8 cellular contexts compared by ENCODE assay signal in the genomic region with DNA sequence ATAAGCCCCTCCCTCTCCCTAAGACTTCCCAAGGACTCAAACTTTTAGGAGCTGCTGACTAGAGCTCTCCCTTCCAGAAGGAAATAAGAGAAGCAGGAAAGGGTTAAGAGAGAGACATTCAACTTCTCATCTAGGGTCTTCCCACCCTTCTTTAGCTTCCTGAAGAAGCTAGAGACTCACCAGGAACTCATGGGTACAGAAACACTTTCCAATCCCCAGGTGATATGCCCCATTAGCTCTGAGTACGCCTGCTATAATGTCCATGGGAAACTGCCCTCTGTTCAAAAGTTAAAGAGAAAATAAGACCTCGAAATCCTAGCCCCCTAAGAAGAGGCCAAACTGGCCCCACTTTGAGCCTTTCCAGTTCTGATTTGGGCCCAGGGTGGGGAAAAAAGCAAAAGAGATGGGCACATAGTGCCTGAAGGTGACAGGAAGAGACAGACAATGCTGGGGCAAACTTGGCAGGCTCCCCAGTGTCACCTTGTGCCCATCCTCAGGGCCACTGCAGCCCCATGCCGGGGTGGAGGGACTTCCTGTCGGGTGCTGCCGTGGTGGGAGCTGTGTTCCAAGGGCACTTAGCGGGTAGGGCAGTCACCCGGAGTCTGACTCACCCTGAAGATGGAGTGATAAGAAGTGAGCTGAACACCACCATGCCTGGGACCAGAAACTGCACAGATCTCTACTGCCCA. TPM values are rescaled to one million over a fixed set of nuclear protein-coding genes. Genes with fewer than 3 reads are reported as not detected.
A peak's percentile ranks its signal among the peaks of the same experiment; 100 is the strongest.
DNase-seq lines count a peak whose midpoint lies in the region; ATAC-seq and TF ChIP-seq lines count a peak whose summit lies in the region.

No MANE protein-coding gene starts in this region.

- H3K36me3 Mint-ChIP-seq in CD4-positive, CD25-positive, alpha-beta regulatory T cell, result peaks cover 20% of the 10 kb centered on the region
- peaks cover 33% of the 10 kb centered on the region for H3K36me3 Mint-ChIP-seq in T-helper 2 cell treated with Interferon-gamma antibody and Interleukin-4, amounts not matched to agents 5 μg/mL and 100 μg/mL, for 36 hours (ENCODE audit: low read depth)
- peaks cover 18% of the 10 kb centered on the region for H3K36me3 Mint-ChIP-seq in memory B cell

- H3K4me1 ChIP-seq in CD4-positive, CD25-positive, alpha-beta regulatory T cell (ENCODE audit: control insufficient read depth, insufficient read depth, low read length, poor library complexity, severe bottlenecking), result peaks cover 54% of the 10 kb centered on the region
- H3K4me1 ChIP-seq in ascending aorta (peaks cover 16 to 31% of the 10 kb centered on the region in 2 donors), stomach (peaks cover 84 to 97% (median 93%) of the 10 kb centered on the region in 4 donors)

- no peaks in the 10 kb centered on the region for H3K9me3 ChIP-seq in CD4-positive, CD25-positive, alpha-beta regulatory T cell (ENCODE audit: control insufficient read depth in 2 of 2, low read length in 2 of 2)
- H3K9me3 ChIP-seq in ascending aorta, result no peaks in the 10 kb centered on the region
- no peaks in the 10 kb centered on the region for H3K9me3 ChIP-seq in stomach

- TF ChIP-seq POLR2A in stomach (IDR thresholded peaks at IDR 0.05), result no peak

- peak; percentile 75 to 79 for ATAC-seq in CD4-positive, CD25-positive, alpha-beta regulatory T cell (ENCODE audit: low read depth in 2 of 2)
- ATAC-seq in memory B cell (ENCODE audit: low read depth) (peak; percentile 10), HG03432 (IDR thresholded peaks at IDR 0.05; ENCODE audit: unreplicated experiment) (no peak), GM19463 (IDR thresholded peaks at IDR 0.05; ENCODE audit: unreplicated experiment) (no peak)

- peak in 2 of 3 donors; percentile 67 to 84 for DNase-seq in CD4-positive, CD25-positive, alpha-beta regulatory T cell
- peak; percentile 79 for DNase-seq in T-helper 2 cell treated with Interferon-gamma antibody and Interleukin-4, amounts not matched to agents 5 μg/mL and 100 μg/mL, for 36 hours (ENCODE audit: low spot score)
- peak in 1 of 2 donors; percentile 76 for DNase-seq in ascending aorta (ENCODE audit: low spot score in 2 of 2)
- no peak for DNase-seq in memory B cell (ENCODE audit: low spot score in 2 of 2)
- peak; percentile 73 for DNase-seq in stomach
- no peak for DNase-seq in DMS 273 treated with DMSO at 0.1 percent for 48 hours (lab: John Stamatoyannopoulos, UW)

- TF ChIP-seq CTCF in ascending aorta (IDR thresholded peaks at IDR 0.05), result no peak
- TF ChIP-seq CTCF in stomach (IDR thresholded peaks at IDR 0.05), result no peak

- peak overlapping the region; percentile 4 to 85 (median 72) for H3K4me3 Mint-ChIP-seq in CD4-positive, CD25-positive, alpha-beta regulatory T cell
- H3K4me3 Mint-ChIP-seq in T-helper 2 cell treated with Interferon-gamma antibody and Interleukin-4, amounts not matched to agents 5 μg/mL and 100 μg/mL, for 36 hours, result peak overlapping the region; percentile 74
- H3K4me3 Mint-ChIP-seq in memory B cell, result peak overlapping the region; percentile 21

- 20 to 44% (median 33%) methylated on average over 7 of the region's 7 CpGs for WGBS in stomach, 5 donors

- H3K9me3 Mint-ChIP-seq in CD4-positive, CD25-positive, alpha-beta regulatory T cell, result no peaks in the 10 kb centered on the region
- H3K9me3 Mint-ChIP-seq in T-helper 2 cell treated with Interferon-gamma antibody and Interleukin-4, amounts not matched to agents 5 μg/mL and 100 μg/mL, for 36 hours, result no peaks in the 10 kb centered on the region
- no peaks in the 10 kb centered on the region for H3K9me3 Mint-ChIP-seq in memory B cell

- H3K36me3 ChIP-seq in CD4-positive, CD25-positive, alpha-beta regulatory T cell (ENCODE audit: control insufficient read depth, insufficient read depth, low read length), result peaks cover 11% of the 10 kb centered on the region
- peaks cover 0 to 6% of the 10 kb centered on the region in 2 donors for H3K36me3 ChIP-seq in ascending aorta
- peaks cover 0 to 5% (median 1%) of the 10 kb centered on the region in 4 donors for H3K36me3 ChIP-seq in stomach

- peak overlapping the region; percentile 81 for H3K27ac ChIP-seq in CD4-positive, CD25-positive, alpha-beta regulatory T cell (ENCODE audit: insufficient read depth, low read length, poor library complexity, severe bottlenecking)
- H3K27ac ChIP-seq in ascending aorta (peak overlapping the region; percentile 69 to 75), stomach (peak overlapping the region; percentile 79 to 91 (median 88))

- peak overlapping the region; percentile 48 for H3K4me3 ChIP-seq in CD4-positive, CD25-positive, alpha-beta regulatory T cell (ENCODE audit: low read depth, low read length)
- H3K4me3 ChIP-seq in ascending aorta (no peak overlapping the region), stomach (peak overlapping the region in 2 of 4 donors; percentile 5 to 22)

- no peaks in the 10 kb centered on the region for H3K27me3 ChIP-seq in CD4-positive, CD25-positive, alpha-beta regulatory T cell (ENCODE audit: control insufficient read depth, insufficient read depth, low read length)
- H3K27me3 ChIP-seq in ascending aorta (no peaks in the 10 kb centered on the region), stomach (no peaks in the 10 kb centered on the region)

- H3K27ac Mint-ChIP-seq in CD4-positive, CD25-positive, alpha-beta regulatory T cell, result peak overlapping the region; percentile 87 to 97 (median 96)
- peak overlapping the region; percentile 92 for H3K27ac Mint-ChIP-seq in T-helper 2 cell treated with Interferon-gamma antibody and Interleukin-4, amounts not matched to agents 5 μg/mL and 100 μg/mL, for 36 hours
- peak overlapping the region; percentile 84 for H3K27ac Mint-ChIP-seq in memory B cell

- TF ChIP-seq EP300 in stomach (IDR thresholded peaks at IDR 0.05), result no peak

- intact Hi-C loops in ascending aorta (cut with DNase I), result no loop called here
- intact Hi-C loops in stomach (cut with DNase I; ENCODE audit: low total_unique reads), result no loop called here

- H3K27me3 Mint-ChIP-seq in CD4-positive, CD25-positive, alpha-beta regulatory T cell, result no peaks in the 10 kb centered on the region
- no peaks in the 10 kb centered on the region for H3K27me3 Mint-ChIP-seq in T-helper 2 cell treated with Interferon-gamma antibody and Interleukin-4, amounts not matched to agents 5 μg/mL and 100 μg/mL, for 36 hours (ENCODE audit: low read depth)
- no peaks in the 10 kb centered on the region for H3K27me3 Mint-ChIP-seq in memory B cell

- peaks cover 0 to 92% (median 67%) of the 10 kb centered on the region in 4 donors for H3K4me1 Mint-ChIP-seq in CD4-positive, CD25-positive, alpha-beta regulatory T cell
- peaks cover 71% of the 10 kb centered on the region for H3K4me1 Mint-ChIP-seq in T-helper 2 cell treated with Interferon-gamma antibody and Interleukin-4, amounts not matched to agents 5 μg/mL and 100 μg/mL, for 36 hours (ENCODE audit: low read depth)
- peaks cover 56% of the 10 kb centered on the region for H3K4me1 Mint-ChIP-seq in memory B cell

RNA-seq across cellular contexts. Expression of a gene that starts 29.5 kb away (rescaled TPM):
- total RNA-seq in CD4-positive, CD25-positive, alpha-beta regulatory T cell, result 71.8 TPM
- polyA plus RNA-seq in CD4-positive, CD25-positive, alpha-beta regulatory T cell, result 100 to 1,000 TPM in 3 of 4 donors, 10 to 100 TPM in 1; 90.4 to 116 (median 106) TPM
- total RNA-seq in ascending aorta (34.3 TPM), stomach (10 to 100 TPM in 4 of 5 donors, 1 to 10 TPM in 1; 2.9 to 55.3 (median 38.4) TPM)
- polyA plus RNA-seq in stomach, result 10 to 100 TPM; 84.2 to 88.7 (median 84.5) TPM

RNA-seq across cellular contexts. Expression of a gene that starts 32.5 kb away (rescaled TPM):
- total RNA-seq in CD4-positive, CD25-positive, alpha-beta regulatory T cell, result 429 TPM
- polyA plus RNA-seq in CD4-positive, CD25-positive, alpha-beta regulatory T cell, result 10 to 100 TPM in 2 of 4 donors, 1 to 10 TPM in 2; 4.7 to 13.5 (median 8.6) TPM
- total RNA-seq in ascending aorta (70.2 TPM), stomach (100 to 1,000 TPM in 4 of 5 donors, 10 to 100 TPM in 1; 50.9 to 653 (median 247) TPM)
- polyA plus RNA-seq in stomach, result 100 to 1,000 TPM in 1 of 3 donors, 10 to 100 TPM in 2; 35.0 to 193 (median 49.2) TPM

Comparison
In these comparisons a context has a peak if more than half of its experiments do, and no peak if none do; other contexts are left out.
1. ATAC-seq: peak in CD4-positive, CD25-positive, alpha-beta regulatory T cell (2 of 2) and memory B cell (single experiment); none in HG03432 (single experiment) and GM19463 (single experiment).
2. DNase-seq: peak in CD4-positive, CD25-positive, alpha-beta regulatory T cell (2 of 3), T-helper 2 cell treated with Interferon-gamma antibody and Interleukin-4, amounts not matched to agents 5 μg/mL and 100 μg/mL, for 36 hours (single experiment) and stomach (single experiment); none in memory B cell (0 of 2) and DMS 273 treated with DMSO at 0.1 percent for 48 hours (single experiment).
3. H3K4me3 Mint-ChIP-seq: peak in every context shown above with its lines; median percentile 74 in T-helper 2 cell treated with Interferon-gamma antibody and Interleukin-4, amounts not matched to agents 5 μg/mL and 100 μg/mL, for 36 hours; 72 in CD4-positive, CD25-positive, alpha-beta regulatory T cell; 21 in memory B cell.
4. Peak in every context shown above with its lines, with median percentiles within 50 percentile points of each other: H3K27ac ChIP-seq and H3K27ac Mint-ChIP-seq.